ENCODE assay signal across 8 cellular contexts in genomic region chr1:61056674-61057439, GRCh38. TPM values are rescaled to one million over a fixed set of nuclear protein-coding genes. Genes with fewer than 3 reads are reported as not detected.
A peak's percentile ranks its signal among the peaks of the same experiment; 100 is the strongest.
DNase-seq lines count a peak whose midpoint lies in the region; ATAC-seq and TF ChIP-seq lines count a peak whose summit lies in the region.

No MANE protein-coding gene starts in this region.

- peak; percentile 50 for DNase-seq in stimulated activated CD4-positive, alpha-beta T cell treated with anti-CD3 and anti-CD28 coated beads, Interleukin-15, amount 100 ng/mL, for 24 hours
- DNase-seq in stimulated activated CD4-positive, alpha-beta T cell treated with anti-CD3 and anti-CD28 coated beads, Interleukin-4, amount 100 ng/mL, for 24 hours, result no peak
- DNase-seq in PC-9 (peak; percentile 38 to 45), anterior cingulate cortex (lab: John Stamatoyannopoulos, UW) (peak in 51 of 58 donors; percentile 33 to 76 (median 57)), left ventricle myocardium inferior (peak; percentile 65)

- no peaks in the 10 kb centered on the region for H3K79me2 ChIP-seq in PC-9 (ENCODE audit: low read depth)
- H3K79me2 ChIP-seq in parathyroid adenoma, result no peaks in the 10 kb centered on the region

- H3K4me3 ChIP-seq in PC-9 (peak overlapping the region; percentile 89), left ventricle myocardium inferior (peak overlapping the region; percentile 77), parathyroid adenoma (ENCODE audit: low read depth, low read length) (peak overlapping the region; percentile 72)

- no TSS peak for BruUV-seq in PC-9 (replicated peaks; lab: Mats Ljungman, UMichigan)

- H3K36me3 ChIP-seq in PC-9 (ENCODE audit: low read depth) (no peaks in the 10 kb centered on the region), left ventricle myocardium inferior (no peaks in the 10 kb centered on the region), parathyroid adenoma (ENCODE audit: control insufficient read depth, insufficient read depth, low read length) (no peaks in the 10 kb centered on the region)

- CTCF ChIA-PET in PC-9 (lab: Charles Lee), result interaction anchor here (0.6 kb wide), 2 partner anchors 9 to 39 kb away, joined by 7 to 10 read pairs; no protein-coding TSS in a partner anchor

- peaks cover 19% of the 10 kb centered on the region for H3F3A ChIP-seq in PC-9 (ENCODE audit: insufficient read depth, low read depth)

- H3K27me3 ChIP-seq in PC-9 (ENCODE audit: insufficient read depth, low read depth) (no peaks in the 10 kb centered on the region), left ventricle myocardium inferior (ENCODE audit: low read depth) (no peaks in the 10 kb centered on the region), parathyroid adenoma (ENCODE audit: control insufficient read depth, insufficient read depth, low read length) (no peaks in the 10 kb centered on the region)

- H3K27ac ChIP-seq in PC-9, result peak overlapping the region; percentile 57; the same call in 1 of the 2 replicates
- H3K27ac ChIP-seq in left ventricle myocardium inferior (replicated peaks), result peak overlapping the region; percentile 100
- peak overlapping the region; percentile 78 for H3K27ac ChIP-seq in parathyroid adenoma

- no peak overlapping the region for H3K9ac ChIP-seq in parathyroid adenoma

- H3K4me1 ChIP-seq in PC-9 (replicated peaks; ENCODE audit: insufficient read depth) (peaks cover 18% of the 10 kb centered on the region), left ventricle myocardium inferior (peaks cover 58% of the 10 kb centered on the region), parathyroid adenoma (peaks cover 2% of the 10 kb centered on the region)

- H4K20me1 ChIP-seq in PC-9 (ENCODE audit: insufficient read depth), result no peaks in the 10 kb centered on the region

- H2AFZ ChIP-seq in PC-9 (peak overlapping the region; percentile 92), parathyroid adenoma (peak overlapping the region; percentile 80)

- no peaks in the 10 kb centered on the region for H3K9me2 ChIP-seq in PC-9 (ENCODE audit: insufficient read depth)

- no peak for TF ChIP-seq CTCF in PC-9 (conservative IDR thresholded peaks at IDR 0.05)
- peak; percentile 9 for TF ChIP-seq CTCF in left ventricle myocardium inferior (IDR thresholded peaks at IDR 0.05; ENCODE audit: borderline replicate concordance)
- no peak for TF ChIP-seq CTCF in parathyroid adenoma (IDR thresholded peaks at IDR 0.05)

- intact Hi-C loops in PC-9 (cut with micrococcal nuclease; ENCODE audit: unreplicated experiment), result loop anchor here (1.0 to 5.0 kb wide), 2 partner anchors 20 to 1160 kb away; no protein-coding TSS in a partner anchor
- intact Hi-C loops in left ventricle myocardium inferior (cut with micrococcal nuclease), result loop anchor here (5.0 to 10.0 kb wide), 2 partner anchors 128 to 280 kb away; no protein-coding TSS in a partner anchor

- ATAC-seq in GM19397 (IDR thresholded peaks at IDR 0.05; ENCODE audit: unreplicated experiment) (no peak), GM19463 (IDR thresholded peaks at IDR 0.05; ENCODE audit: unreplicated experiment) (no peak)

- peak overlapping the region; percentile 79 for H3K4me2 ChIP-seq in PC-9
- H3K4me2 ChIP-seq in parathyroid adenoma (ENCODE audit: low read length), result peak overlapping the region; percentile 85

- POLR2A ChIA-PET in PC-9 (lab: Charles Lee; ENCODE audit: unreplicated experiment), result no interaction called here

- H3K9me3 ChIP-seq in PC-9 (ENCODE audit: insufficient read depth, low read depth) (no peaks in the 10 kb centered on the region), left ventricle myocardium inferior (replicated peaks) (no peaks in the 10 kb centered on the region), parathyroid adenoma (ENCODE audit: control insufficient read depth, low read length) (no peaks in the 10 kb centered on the region)

RNA-seq across cellular contexts. Expression of gene NFIA, which starts 25.5 kb away (rescaled TPM):
- total RNA-seq in PC-9 (2021) (26.7 and 32.8 TPM in 2 replicates), left ventricle myocardium inferior (90.2 TPM)
